8 cellular contexts compared by ENCODE assay signal in the genomic region with DNA sequence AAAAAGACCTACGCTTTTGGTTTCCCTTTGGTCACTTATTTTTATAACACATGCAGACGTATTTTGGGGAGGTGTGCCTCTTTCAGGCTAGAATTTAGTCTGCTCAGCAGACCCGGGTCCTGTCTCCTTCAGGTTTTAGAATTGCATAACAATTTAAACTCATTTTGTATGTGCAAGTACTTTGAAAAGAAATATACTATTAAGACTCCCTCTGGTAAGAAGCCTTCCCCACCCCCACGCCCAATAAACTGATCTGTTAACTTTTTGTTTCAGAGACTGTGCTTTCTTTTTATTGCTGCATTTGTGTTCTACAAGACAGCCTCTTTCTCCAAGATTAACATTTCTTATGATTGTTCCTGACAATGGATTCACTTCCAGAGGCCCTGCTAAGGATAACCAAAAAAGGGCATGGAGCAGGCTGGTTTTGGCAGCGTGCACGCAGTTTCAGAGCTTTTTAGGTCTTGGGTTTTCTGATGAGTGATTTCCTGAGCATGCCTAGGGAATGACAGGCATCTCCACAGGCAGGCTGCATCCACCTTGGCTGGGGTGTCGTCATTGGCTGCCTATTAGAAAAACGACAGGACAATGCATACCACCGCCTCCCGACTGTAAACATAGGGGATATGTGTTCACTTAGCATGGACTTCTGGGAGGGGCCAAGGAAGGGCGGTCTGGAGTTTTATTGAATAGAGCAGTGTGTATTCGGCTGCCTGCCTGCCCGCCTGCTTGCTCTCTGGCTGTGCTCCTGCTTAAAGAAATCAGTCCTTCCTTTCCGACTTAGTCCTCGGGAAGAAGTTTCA. TPM values are rescaled to one million over a fixed set of nuclear protein-coding genes. Genes with fewer than 3 reads are reported as not detected.
DNase-seq lines count a peak whose midpoint lies in the region; ATAC-seq and TF ChIP-seq lines count a peak whose summit lies in the region.

A gene with protein sequence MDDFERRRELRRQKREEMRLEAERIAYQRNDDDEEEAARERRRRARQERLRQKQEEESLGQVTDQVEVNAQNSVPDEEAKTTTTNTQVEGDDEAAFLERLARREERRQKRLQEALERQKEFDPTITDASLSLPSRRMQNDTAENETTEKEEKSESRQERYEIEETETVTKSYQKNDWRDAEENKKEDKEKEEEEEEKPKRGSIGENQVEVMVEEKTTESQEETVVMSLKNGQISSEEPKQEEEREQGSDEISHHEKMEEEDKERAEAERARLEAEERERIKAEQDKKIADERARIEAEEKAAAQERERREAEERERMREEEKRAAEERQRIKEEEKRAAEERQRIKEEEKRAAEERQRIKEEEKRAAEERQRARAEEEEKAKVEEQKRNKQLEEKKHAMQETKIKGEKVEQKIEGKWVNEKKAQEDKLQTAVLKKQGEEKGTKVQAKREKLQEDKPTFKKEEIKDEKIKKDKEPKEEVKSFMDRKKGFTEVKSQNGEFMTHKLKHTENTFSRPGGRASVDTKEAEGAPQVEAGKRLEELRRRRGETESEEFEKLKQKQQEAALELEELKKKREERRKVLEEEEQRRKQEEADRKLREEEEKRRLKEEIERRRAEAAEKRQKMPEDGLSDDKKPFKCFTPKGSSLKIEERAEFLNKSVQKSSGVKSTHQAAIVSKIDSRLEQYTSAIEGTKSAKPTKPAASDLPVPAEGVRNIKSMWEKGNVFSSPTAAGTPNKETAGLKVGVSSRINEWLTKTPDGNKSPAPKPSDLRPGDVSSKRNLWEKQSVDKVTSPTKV (plus strand): TSS at position 694 of the 800 bp plus-strand sequence. CDS start 88,100 bp downstream, outside the sequence.

- no peaks in the 10 kb centered on the region for H3K36me3 ChIP-seq in psoas muscle (ENCODE audit: insufficient read depth in 1 of 2, low read depth in 1 of 2)

- TF ChIP-seq CTCF in psoas muscle (IDR thresholded peaks at IDR 0.05) (no peak), GM20000 (IDR thresholded peaks at IDR 0.05; ENCODE audit: extremely low read depth, missing control alignments) (no peak)

- H3K27ac ChIP-seq in right cardiac atrium (ENCODE audit: low read length): peak within 1 kb of the TSS; percentile 71
- peak within 1 kb of the TSS; percentile 77 for H3K27ac ChIP-seq in psoas muscle

- no peak within 1 kb of the TSS for H3K27ac Mint-ChIP-seq in T-cell

- CTCF ChIA-PET in T-cell (lab: Charles Lee): no interaction called here

- intact Hi-C loops in right cardiac atrium (cut with DNase I) (no loop called here), psoas muscle (cut with DNase I) (no loop called here)

- peak; percentile 96 to 97 for ATAC-seq in right cardiac atrium
- peak; percentile 53 to 81 (median 74) for ATAC-seq in psoas muscle
- no peak for ATAC-seq in GM19467 (IDR thresholded peaks at IDR 0.05; ENCODE audit: unreplicated experiment)
- no peak for ATAC-seq in T-cell (replicated peaks in 1 of 4)
- no peak for ATAC-seq in HG03175 (IDR thresholded peaks at IDR 0.05; ENCODE audit: unreplicated experiment)

- H3K4me1 ChIP-seq in right cardiac atrium (ENCODE audit: control insufficient read depth, insufficient read depth, low read length) (peaks cover 12% of the 10 kb centered on the region), psoas muscle (no peaks in the 10 kb centered on the region)

- POLR2A ChIA-PET in T-cell (lab: Charles Lee): no interaction called here

- H3K4me3 Mint-ChIP-seq in T-cell: no peak within 1 kb of the TSS

- peaks cover 4% of the 10 kb centered on the region for H3K36me3 Mint-ChIP-seq in T-cell

- 10% methylated on average over 15 of the region's 15 CpGs for WGBS in right cardiac atrium
- WGBS in psoas muscle, 3 donors: 18 to 25% (median 21%) methylated on average over 15 of the region's 15 CpGs

- H3K4me3 ChIP-seq in right cardiac atrium (ENCODE audit: low read length) (peak within 1 kb of the TSS; percentile 100), psoas muscle (peak within 1 kb of the TSS; percentile 66)

- H3K9me3 ChIP-seq in right cardiac atrium (ENCODE audit: control insufficient read depth, low read length): no peaks in the 10 kb centered on the region
- no peaks in the 10 kb centered on the region for H3K9me3 ChIP-seq in psoas muscle

- no peaks in the 10 kb centered on the region for H3K27me3 ChIP-seq in right cardiac atrium (ENCODE audit: control insufficient read depth, insufficient read depth)
- H3K27me3 ChIP-seq in psoas muscle (ENCODE audit: insufficient read depth in 3 of 3, low read length in 2 of 3): no peaks in the 10 kb centered on the region

- DNase-seq in HS-27A (ENCODE audit: low read depth): peak; percentile 92
- peak; percentile 99 for DNase-seq in astrocyte of the hippocampus (ENCODE audit: low read depth, low spot score)
- peak; percentile 76 to 91 (median 80) for DNase-seq in right cardiac atrium
- DNase-seq in psoas muscle: peak; percentile 42 to 59
- no peak for DNase-seq in T-cell
- DNase-seq in GM20000 (ENCODE audit: low spot score): no peak

- H3K4me1 Mint-ChIP-seq in T-cell: peaks cover 0 to 3% (median 1%) of the 10 kb centered on the region in 3 donors

- no peaks in the 10 kb centered on the region for H3K9me3 Mint-ChIP-seq in T-cell

- H3K27me3 Mint-ChIP-seq in T-cell: no peaks in the 10 kb centered on the region

RNA-seq across cellular contexts. Expression of the gene that starts here (rescaled TPM):
- total RNA-seq in right cardiac atrium: 100 to 1,000 TPM; 127 to 214 (median 137) TPM
- polyA plus RNA-seq in right cardiac atrium: 93.9 TPM
- total RNA-seq in psoas muscle: 10 to 100 TPM; 25.0 to 59.5 (median 33.3) TPM
- polyA plus RNA-seq in psoas muscle: 10 to 100 TPM; 16.8 to 24.7 (median 17.9) TPM
- 1 to 10 TPM in 3 of 5 donors, under 1 TPM in 1, not detected in 1; 0.95 to 2.4 (median 1.4) TPM for total RNA-seq in T-cell

Comparison
In these comparisons a context has a peak if more than half of its experiments do, and no peak if none do; other contexts are left out.
1. RNA of the gene that starts here (total RNA-seq): 127 to 214 TPM in right cardiac atrium and 25.0 to 59.5 TPM in psoas muscle; 0.95 to 2.4 TPM in T-cell; every median in the first group is over 4 times any median in the second.
2. DNase-seq: peak in HS-27A (single experiment), astrocyte of the hippocampus (single experiment), right cardiac atrium (3 of 3) and psoas muscle (2 of 2); none in T-cell (0 of 34) and GM20000 (single experiment).
3. ATAC-seq: peak in right cardiac atrium (2 of 2) and psoas muscle (4 of 4); none in GM19467 (single experiment), T-cell (0 of 4) and HG03175 (single experiment).